Comparison of ENCODE assay signal across 20 cellular contexts in genomic region chr17:13835151-13835550, GRCh38.
DNase-seq lines count a peak whose midpoint lies in the region; ATAC-seq and TF ChIP-seq lines count a peak whose summit lies in the region.
"Had no signal": no experiment of that assay in that cellular context is flagged by ENCODE, and none has a peak within 500 bp of the region (broad histone marks: within the 10 kb centered on the region; RNA-seq: fewer than 3 reads in every experiment).

No MANE protein-coding gene starts in this region.

- no peaks in the 10 kb centered on the region for H4K20me1 ChIP-seq in Karpas-422 (ENCODE audit: insufficient read depth, low read depth, low read length)

- H3K4me2 ChIP-seq in Karpas-422 (ENCODE audit: low read depth, low read length, poor library complexity, severe bottlenecking), result no peak overlapping the region

- no peaks in the 10 kb centered on the region for H3K9me3 ChIP-seq in Karpas-422 (ENCODE audit: low read length)

- no peak overlapping the region for H3K27ac ChIP-seq in Karpas-422 (ENCODE audit: low read length)

- H3K9me2 ChIP-seq in Karpas-422 (replicated peaks; ENCODE audit: insufficient read depth, low read length), result no peaks in the 10 kb centered on the region

- peak; percentile 16 for DNase-seq in Karpas-422
- DNase-seq in astrocyte of the cerebellum (ENCODE audit: low read depth), result peak; percentile 22
- DNase-seq in fibroblast of peridontal ligament (ENCODE audit: extremely low read depth), result peak; percentile 71
- DNase-seq in NCI-H2227 (lab: John Stamatoyannopoulos, UW; ENCODE audit: unreplicated experiment), result no peak
- DNase-seq: ACHN, DMS 273 treated with DMSO at 0.1 percent for 48 hours, GDM1, GOT3, NCI-H1417, NCI-H187, NCI-H2107, NCI-H345, NCI-H524 treated with DMSO at 0.1 percent for 48 hours, RPMI8226, SIG-M5 had no signal

- no peak overlapping the region for H3K4me3 ChIP-seq in Karpas-422 (ENCODE audit: low read length)
- H3K4me3 ChIP-seq in astrocyte of the cerebellum (ENCODE audit: low read depth, low read length), result no peak overlapping the region
- H3K4me3 ChIP-seq: K562 had no signal

- no peak for ATAC-seq in GM21360 (IDR thresholded peaks at IDR 0.05; ENCODE audit: unreplicated experiment)
- no peak for ATAC-seq in GM18511 (IDR thresholded peaks at IDR 0.05; ENCODE audit: unreplicated experiment)
- no peak for ATAC-seq in HG02973 (IDR thresholded peaks at IDR 0.05; ENCODE audit: unreplicated experiment)
- ATAC-seq: K562, SK-N-SH treated with all-trans-retinoic acid at 6 μM for 48 hours had no signal

- H3K36me3 ChIP-seq in Karpas-422 (ENCODE audit: insufficient read depth, low read length), result no peaks in the 10 kb centered on the region

- H2AFZ ChIP-seq in Karpas-422 (ENCODE audit: low read length), result no peak overlapping the region

- H3K9ac ChIP-seq in Karpas-422 (ENCODE audit: low read length), result no peak overlapping the region

- H3K79me2 ChIP-seq in Karpas-422 (ENCODE audit: low read length), result no peaks in the 10 kb centered on the region

- no peak for TF ChIP-seq CTCF in astrocyte of the cerebellum (IDR thresholded peaks at IDR 0.05; ENCODE audit: low read depth, low read length, missing control alignments)

- in situ Hi-C loops in astrocyte of the cerebellum (cut with HindIII; ENCODE audit: low sequenced_read_pairs), result no loop called here

- H3K4me1 ChIP-seq in Karpas-422 (ENCODE audit: low read length), result no peaks in the 10 kb centered on the region

- H3K27me3 ChIP-seq in Karpas-422 (ENCODE audit: low read length), result no peaks in the 10 kb centered on the region
